Comparison of ENCODE assay signal across 36 cellular contexts in genomic region chr4:73844806-73845205, GRCh38. TPM values are rescaled to one million over a fixed set of nuclear protein-coding genes. Genes with fewer than 3 reads are reported as not detected.
DNase-seq lines count a peak whose midpoint lies in the region; ATAC-seq and TF ChIP-seq lines count a peak whose summit lies in the region.
"Had no signal": no experiment of that assay in that cellular context is flagged by ENCODE, and none has a peak within 500 bp of the region (broad histone marks: within the 10 kb centered on the region; RNA-seq: fewer than 3 reads in every experiment).

No MANE protein-coding gene starts in this region.

- H3K27me3 Mint-ChIP-seq in MCF 10A (ENCODE audit: insufficient read depth, unreplicated experiment): no peaks in the 10 kb centered on the region
- no peaks in the 10 kb centered on the region for H3K27me3 Mint-ChIP-seq in dendritic cell treated with granulocyte-macrophage colony-stimulating factor and Interleukin-4, amounts not matched to agents 40 ng/mL and 50 ng/mL, for 4 days
- H3K27me3 Mint-ChIP-seq: activated CD8-positive, alpha-beta memory T cell treated with anti-CD3 and anti-CD28 coated beads, Interleukin-2, amount 10 ng/mL, durations not matched to agents 7 days and 5 days had no signal

- H3K27ac Mint-ChIP-seq in MCF 10A (ENCODE audit: low read depth, unreplicated experiment): peak overlapping the region; percentile 53
- H3K27ac Mint-ChIP-seq in dendritic cell treated with granulocyte-macrophage colony-stimulating factor and Interleukin-4, amounts not matched to agents 40 ng/mL and 50 ng/mL, for 4 days: peak overlapping the region; percentile 48
- H3K27ac Mint-ChIP-seq: activated CD8-positive, alpha-beta memory T cell treated with anti-CD3 and anti-CD28 coated beads, Interleukin-2, amount 10 ng/mL, durations not matched to agents 7 days and 5 days; activated naive CD8-positive, alpha-beta T cell treated with anti-CD3 and anti-CD28 coated beads for 36 hours; CD8-positive, alpha-beta T cell; neural progenitor cell had no signal

- H3K9me3 Mint-ChIP-seq in MCF 10A (ENCODE audit: unreplicated experiment): no peaks in the 10 kb centered on the region
- no peaks in the 10 kb centered on the region for H3K9me3 Mint-ChIP-seq in dendritic cell treated with granulocyte-macrophage colony-stimulating factor and Interleukin-4, amounts not matched to agents 40 ng/mL and 50 ng/mL, for 4 days
- H3K9me3 Mint-ChIP-seq: activated naive CD8-positive, alpha-beta T cell treated with anti-CD3 and anti-CD28 coated beads for 36 hours; activated T-cell treated with anti-CD3 and anti-CD28 coated beads, Interleukin-2, amount 50 U/mL, for 4 hours; CD8-positive, alpha-beta T cell; neural progenitor cell had no signal

- no peaks in the 10 kb centered on the region for H3K36me3 Mint-ChIP-seq in MCF 10A (ENCODE audit: insufficient read depth, unreplicated experiment)
- no peaks in the 10 kb centered on the region for H3K36me3 Mint-ChIP-seq in dendritic cell treated with granulocyte-macrophage colony-stimulating factor and Interleukin-4, amounts not matched to agents 40 ng/mL and 50 ng/mL, for 4 days (ENCODE audit: low read depth)
- H3K36me3 Mint-ChIP-seq: activated CD8-positive, alpha-beta memory T cell treated with anti-CD3 and anti-CD28 coated beads, Interleukin-2, amount 10 ng/mL, durations not matched to agents 7 days and 5 days; activated naive CD8-positive, alpha-beta T cell treated with anti-CD3 and anti-CD28 coated beads for 36 hours; CD8-positive, alpha-beta T cell; neural progenitor cell had no signal

- POLR2A ChIA-PET in MCF 10A (lab: Yijun Ruan, JAX): interaction anchor here (0.7 to 1.6 kb wide), 2 partner anchors 20 to 119 kb away, joined by 3 to 4 read pairs; no protein-coding TSS in a partner anchor

- TF ChIP-seq CTCF in MCF 10A (IDR thresholded peaks at IDR 0.05; ENCODE audit: unreplicated experiment) (no peak), breast epithelium (IDR thresholded peaks at IDR 0.05) (no peak), RWPE2 (IDR thresholded peaks at IDR 0.05; ENCODE audit: poor library complexity, severe bottlenecking) (no peak), spleen (IDR thresholded peaks at IDR 0.05 in 8 of 11, conservative IDR thresholded peaks at IDR 0.05 in 3 of 11) (no peak), suprapubic skin (IDR thresholded peaks at IDR 0.05) (no peak)

- H3K4me3 Mint-ChIP-seq in MCF 10A (ENCODE audit: unreplicated experiment): no peak overlapping the region
- H3K4me3 Mint-ChIP-seq in dendritic cell treated with granulocyte-macrophage colony-stimulating factor and Interleukin-4, amounts not matched to agents 40 ng/mL and 50 ng/mL, for 4 days: no peak overlapping the region
- H3K4me3 Mint-ChIP-seq: activated CD8-positive, alpha-beta memory T cell treated with anti-CD3 and anti-CD28 coated beads, Interleukin-2, amount 10 ng/mL, durations not matched to agents 7 days and 5 days; activated naive CD8-positive, alpha-beta T cell treated with anti-CD3 and anti-CD28 coated beads for 36 hours; activated T-cell treated with anti-CD3 and anti-CD28 coated beads, Interleukin-2, amount 50 U/mL, for 4 hours; CD8-positive, alpha-beta T cell; neural progenitor cell had no signal

- H3K4me3 ChIP-seq in breast epithelium (no peak overlapping the region), RWPE2 (ENCODE audit: severe bottlenecking) (no peak overlapping the region), spleen (no peak overlapping the region), suprapubic skin (no peak overlapping the region)
- H3K4me3 ChIP-seq: colonic mucosa, HAP-1, neural progenitor cell, stomach, thyroid gland had no signal

- TF ChIP-seq EP300 in suprapubic skin (IDR thresholded peaks at IDR 0.05): no peak

- H3K27ac ChIP-seq in breast epithelium (no peak overlapping the region), RWPE2 (ENCODE audit: poor library complexity, severe bottlenecking) (peak overlapping the region; percentile 80), spleen (peak overlapping the region in 6 of 8 donors; percentile 22 to 66 (median 48)), suprapubic skin (no peak overlapping the region)
- H3K27ac ChIP-seq: colonic mucosa, neural progenitor cell, stomach, thyroid gland had no signal

- H3K36me3 ChIP-seq in breast epithelium (no peaks in the 10 kb centered on the region), RWPE2 (ENCODE audit: low read depth) (no peaks in the 10 kb centered on the region), spleen (no peaks in the 10 kb centered on the region), suprapubic skin (no peaks in the 10 kb centered on the region)
- H3K36me3 ChIP-seq: colonic mucosa, HAP-1, neural progenitor cell, stomach, thyroid gland had no signal

- DNase-seq in MCF 10A (ENCODE audit: unreplicated experiment) (no peak), breast epithelium (ENCODE audit: low spot score in 2 of 2) (no peak), RWPE2 (ENCODE audit: low spot score) (no peak), spleen (no peak), suprapubic skin (ENCODE audit: low spot score in 2 of 2) (no peak)
- DNase-seq: activated CD4-positive, alpha-beta T cell treated with anti-CD3 and anti-CD28 coated beads, Interleukin-2, amount 50 U/mL, for 4 hours; activated CD8-positive, alpha-beta memory T cell treated with anti-CD3 and anti-CD28 coated beads, Interleukin-2, amount 10 ng/mL, durations not matched to agents 7 days and 5 days; activated gamma-delta T cell; activated naive CD8-positive, alpha-beta T cell treated with anti-CD3 and anti-CD28 coated beads for 36 hours; activated T-cell treated with anti-CD3 and anti-CD28 coated beads, Interleukin-2, amount 50 U/mL, for 4 hours; anterior cingulate cortex; CD8-positive, alpha-beta T cell; colonic mucosa; effector CD8-positive, alpha-beta T cell; glutamatergic neuron; mesenchymal stem cell; NCI-H2029; NCI-H526; posterior cingulate gyrus; right cardiac atrium; stimulated activated CD4-positive, alpha-beta T cell treated with anti-CD3 and anti-CD28 coated beads, Interleukin-12 subunit alpha, Interleukin-12 subunit beta, amount 100 ng/mL, for 4 hours; stimulated activated CD4-positive, alpha-beta T cell treated with anti-CD3 and anti-CD28 coated beads, Interleukin-2, amount 100 ng/mL, for 48 hours; stomach; thyroid gland had no signal

- H3K27me3 ChIP-seq in breast epithelium (no peaks in the 10 kb centered on the region), RWPE2 (ENCODE audit: insufficient read depth, poor library complexity, severe bottlenecking) (no peaks in the 10 kb centered on the region), spleen (replicated peaks in 1 of 7) (no peaks in the 10 kb centered on the region), suprapubic skin (peaks cover 11% of the 10 kb centered on the region)
- H3K27me3 ChIP-seq: colonic mucosa, neural progenitor cell, stomach, thyroid gland had no signal

- H3K9me3 ChIP-seq in breast epithelium (no peaks in the 10 kb centered on the region), RWPE2 (ENCODE audit: severe bottlenecking) (no peaks in the 10 kb centered on the region), spleen (no peaks in the 10 kb centered on the region), suprapubic skin (no peaks in the 10 kb centered on the region)
- H3K9me3 ChIP-seq: colonic mucosa, HAP-1, stomach, thyroid gland had no signal

- WGBS in spleen, 5 donors: 56 to 84% (median 61%) methylated on average over 2 of the region's 2 CpGs
- 68% methylated on average over 2 of the region's 2 CpGs for WGBS in suprapubic skin

- BruUV-seq in MCF 10A (replicated peaks; lab: Mats Ljungman, UMichigan): no TSS peak

- intact Hi-C loops in MCF 10A (cut with micrococcal nuclease): no loop called here
- intact Hi-C loops in breast epithelium (cut with DNase I; ENCODE audit: low total_unique reads): no loop called here
- intact Hi-C loops in dendritic cell treated with granulocyte-macrophage colony-stimulating factor and Interleukin-4, amounts not matched to agents 40 ng/mL and 50 ng/mL, for 4 days (cut with micrococcal nuclease): no loop called here
- intact Hi-C loops in spleen (cut with DNase I; ENCODE audit: low total_unique reads): no loop called here

- H3K4me1 ChIP-seq in breast epithelium (no peaks in the 10 kb centered on the region), RWPE2 (ENCODE audit: insufficient read depth, poor library complexity, severe bottlenecking) (peaks cover 37% of the 10 kb centered on the region), spleen (peaks cover 0 to 10% (median 3%) of the 10 kb centered on the region in 6 donors), suprapubic skin (no peaks in the 10 kb centered on the region)
- H3K4me1 ChIP-seq: colonic mucosa, HAP-1, neural progenitor cell, thyroid gland had no signal

- CTCF ChIA-PET in MCF 10A (lab: Yijun Ruan, JAX): interaction anchor here (0.7 to 1.0 kb wide), 2 partner anchors 20 to 183 kb away, joined by 3 read pairs; no protein-coding TSS in a partner anchor

- TF ChIP-seq POLR2A in breast epithelium (IDR thresholded peaks at IDR 0.05) (no peak), spleen (IDR thresholded peaks at IDR 0.05) (no peak), suprapubic skin (IDR thresholded peaks at IDR 0.05) (no peak)

- H3K4me1 Mint-ChIP-seq in MCF 10A (ENCODE audit: insufficient read depth, unreplicated experiment): peaks cover 18% of the 10 kb centered on the region
- peaks cover 25% of the 10 kb centered on the region for H3K4me1 Mint-ChIP-seq in dendritic cell treated with granulocyte-macrophage colony-stimulating factor and Interleukin-4, amounts not matched to agents 40 ng/mL and 50 ng/mL, for 4 days (ENCODE audit: low read depth)
- H3K4me1 Mint-ChIP-seq: activated CD8-positive, alpha-beta memory T cell treated with anti-CD3 and anti-CD28 coated beads, Interleukin-2, amount 10 ng/mL, durations not matched to agents 7 days and 5 days; activated naive CD8-positive, alpha-beta T cell treated with anti-CD3 and anti-CD28 coated beads for 36 hours had no signal

- ATAC-seq in RWPE2 (ENCODE audit: low read depth) (no peak), HG02840 (IDR thresholded peaks at IDR 0.05; ENCODE audit: low FRiP score, unreplicated experiment) (no peak), GM21367 (IDR thresholded peaks at IDR 0.05; ENCODE audit: unreplicated experiment) (no peak)
- ATAC-seq: activated CD4-positive, CD25-positive, alpha-beta regulatory T cell treated with anti-CD3 and anti-CD28 coated beads, Interleukin-2, amount 50 U/mL, for 24 hours; activated CD8-positive, alpha-beta memory T cell treated with anti-CD3 and anti-CD28 coated beads, Interleukin-2, amount 10 ng/mL, durations not matched to agents 7 days and 5 days; activated T-cell treated with anti-CD3 and anti-CD28 coated beads, Interleukin-2, amount 50 U/mL, for 4 hours; CD8-positive, alpha-beta T cell; left lobe of liver; right cardiac atrium had no signal

RNA-seq across cellular contexts. Expression of gene PF4V1, which starts 8.3 kb away (rescaled TPM):
- not detected in 2 replicates for total RNA-seq in MCF 10A (2022)
- total RNA-seq in breast epithelium: not detected
- total RNA-seq in spleen: 10 to 100 TPM in 1 of 7 donors, 1 to 10 TPM in 6; 1.3 to 12.3 (median 2.6) TPM
- polyA plus RNA-seq in spleen: 1 to 10 TPM in 2 of 3 donors, under 1 TPM in 1; 0.67 to 2.0 (median 1.3) TPM
- total RNA-seq in suprapubic skin: not detected
- total RNA-seq: A673; activated CD8-positive, alpha-beta memory T cell treated with anti-CD3 and anti-CD28 coated beads, Interleukin-2, amount 10 ng/mL, durations not matched to agents 7 days and 5 days; activated naive CD8-positive, alpha-beta T cell treated with anti-CD3 and anti-CD28 coated beads for 36 hours; activated T-cell treated with anti-CD3 and anti-CD28 coated beads, Interleukin-2, amount 50 U/mL, for 4 hours; CD8-positive, alpha-beta T cell; colonic mucosa; IMR-90; left lobe of liver; right cardiac atrium; SK-MEL-5; stomach; T-helper 1 cell treated with Interleukin-12 subunit alpha and Interleukin-12 subunit beta and Interleukin-4 antibody, amounts not matched to agents 30 ng/mL and 1 ng/mL, for 36 hours; thyroid gland had no signal
- polyA plus RNA-seq: esophagus, IMR-90, right cardiac atrium, stomach had no signal

RNA-seq across cellular contexts. Expression of gene CXCL6, which starts 8.3 kb away (rescaled TPM):
- total RNA-seq in MCF 10A (2022) (not detected in 2 replicates), breast epithelium (1 to 10 TPM in 2 of 3 donors, not detected in 1; 2.2 to 2.9 TPM), spleen (100 to 1,000 TPM in 3 of 7 donors, 10 to 100 TPM in 4; 52.7 to 143 (median 87.4) TPM), suprapubic skin (not detected)
- polyA plus RNA-seq in spleen: 10 to 100 TPM; 17.8 to 36.0 (median 29.0) TPM
- total RNA-seq: activated CD8-positive, alpha-beta memory T cell treated with anti-CD3 and anti-CD28 coated beads, Interleukin-2, amount 10 ng/mL, durations not matched to agents 7 days and 5 days; activated naive CD8-positive, alpha-beta T cell treated with anti-CD3 and anti-CD28 coated beads for 36 hours; activated T-cell treated with anti-CD3 and anti-CD28 coated beads, Interleukin-2, amount 50 U/mL, for 4 hours; CD8-positive, alpha-beta T cell; IMR-90; SK-MEL-5; T-helper 1 cell treated with Interleukin-12 subunit alpha and Interleukin-12 subunit beta and Interleukin-4 antibody, amounts not matched to agents 30 ng/mL and 1 ng/mL, for 36 hours; thyroid gland had no signal
- polyA plus RNA-seq: IMR-90 had no signal

RNA-seq across cellular contexts. Expression of gene CXCL1, which starts 24.4 kb away (rescaled TPM):
- total RNA-seq in MCF 10A (2022): 35.0 and 49.3 TPM in 2 replicates
- 10 to 100 TPM in 2 of 3 donors, under 1 TPM in 1; 0.80 to 31.3 (median 17.7) TPM for total RNA-seq in breast epithelium
- 100 to 1,000 TPM; 103 to 208 (median 185) TPM for total RNA-seq in spleen
- 100 to 1,000 TPM in 2 of 3 donors, 10 to 100 TPM in 1; 40.9 to 177 (median 132) TPM for polyA plus RNA-seq in spleen
- 1 to 10 TPM in 1 of 4 donors, under 1 TPM in 1, not detected in 2; 0.59 to 1.7 TPM for total RNA-seq in suprapubic skin
- total RNA-seq: activated CD8-positive, alpha-beta memory T cell treated with anti-CD3 and anti-CD28 coated beads, Interleukin-2, amount 10 ng/mL, durations not matched to agents 7 days and 5 days; activated naive CD8-positive, alpha-beta T cell treated with anti-CD3 and anti-CD28 coated beads for 36 hours; activated T-cell treated with anti-CD3 and anti-CD28 coated beads, Interleukin-2, amount 50 U/mL, for 4 hours; CD8-positive, alpha-beta T cell; IMR-90; T-helper 1 cell treated with Interleukin-12 subunit alpha and Interleukin-12 subunit beta and Interleukin-4 antibody, amounts not matched to agents 30 ng/mL and 1 ng/mL, for 36 hours had no signal

Comparison
In these comparisons a context has a peak if more than half of its experiments do, and no peak if none do; other contexts are left out.
1. H3K27ac ChIP-seq: peak in RWPE2 (single experiment) and spleen (6 of 8); none in breast epithelium (0 of 2) and suprapubic skin (single experiment).
2. RNA of gene CXCL6, which starts 8.3 kb away (total RNA-seq): 52.7 to 143 TPM in spleen; 2.2 to 2.9 TPM in breast epithelium, not detected in MCF 10A and not detected in suprapubic skin; every median in the first group is over 10 times any median in the second.